In the genomic region with DNA sequence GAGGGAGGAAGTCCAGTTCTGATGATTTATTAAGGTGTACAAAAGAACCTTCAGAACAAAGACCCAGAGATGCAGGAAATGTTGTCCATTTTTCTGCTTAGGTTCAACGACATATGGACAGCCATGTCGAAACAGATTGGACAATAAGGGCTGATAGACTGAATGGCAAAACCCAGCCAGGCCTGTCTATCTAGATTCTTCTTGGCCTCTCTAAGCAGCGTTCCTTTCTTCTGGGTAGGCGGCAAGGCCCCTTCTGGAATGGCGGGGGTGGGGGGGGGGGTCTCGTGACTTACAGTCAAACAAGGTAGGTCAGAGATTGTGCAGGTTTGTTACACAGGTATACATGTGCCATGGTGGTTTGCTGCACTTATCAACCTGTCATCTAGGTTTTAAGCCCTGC, we compare ENCODE assay signal across 23 cellular contexts.
"Had no signal": no experiment of that assay in that cellular context is flagged by ENCODE, and none has a peak within 500 bp of the region (broad histone marks: within the 10 kb centered on the region; RNA-seq: fewer than 3 reads in every experiment).

No MANE protein-coding gene starts in this region.

- ATAC-seq: naive thymus-derived CD8-positive, alpha-beta T cell; natural killer cell treated with Interleukin-12 subunit alpha and Interleukin-12 subunit beta and Interleukin-15 and Interleukin-18, amount 100 ng/mL, for 72 hours; psoas muscle; right cardiac atrium; stimulated activated memory B cell treated with anti-CD40 and anti-IgM and Interleukin-4, amounts not matched to agents 10 μg/mL and 1 μg/mL and 100 μg/mL, for 72 hours; stimulated activated naive CD8-positive, alpha-beta T cell treated with anti-CD3 and anti-CD28 coated beads, Interleukin-15, amount 100 ng/mL, for 72 hours; stimulated activated naive CD8-positive, alpha-beta T cell treated with anti-CD3 and anti-CD28 coated beads, Interleukin-15, Interleukin-2, amounts not matched to agents 100 U/mL and 50 U/mL, for 24 hours; upper lobe of right lung had no signal

- H3K27ac Mint-ChIP-seq: naive B cell; naive thymus-derived CD8-positive, alpha-beta T cell; natural killer cell treated with Interleukin-12 subunit alpha and Interleukin-12 subunit beta and Interleukin-15 and Interleukin-18, amount 100 ng/mL, for 72 hours; neural progenitor cell; progenitor cell of endocrine pancreas; stimulated activated memory B cell treated with anti-CD40 and anti-IgM and Interleukin-4, amounts not matched to agents 10 μg/mL and 1 μg/mL and 100 μg/mL, for 72 hours; stimulated activated naive CD8-positive, alpha-beta T cell treated with anti-CD3 and anti-CD28 coated beads, Interleukin-15, amount 100 ng/mL, for 72 hours had no signal

- H3K36me3 Mint-ChIP-seq: naive B cell; naive thymus-derived CD8-positive, alpha-beta T cell; natural killer cell treated with Interleukin-12 subunit alpha and Interleukin-12 subunit beta and Interleukin-15 and Interleukin-18, amount 100 ng/mL, for 72 hours; neural progenitor cell; stimulated activated memory B cell treated with anti-CD40 and anti-IgM and Interleukin-4, amounts not matched to agents 10 μg/mL and 1 μg/mL and 100 μg/mL, for 72 hours had no signal

- H3K9me3 Mint-ChIP-seq: naive thymus-derived CD8-positive, alpha-beta T cell; natural killer cell treated with Interleukin-12 subunit alpha and Interleukin-12 subunit beta and Interleukin-15 and Interleukin-18, amount 100 ng/mL, for 72 hours; neural progenitor cell; stimulated activated memory B cell treated with anti-CD40 and anti-IgM and Interleukin-4, amounts not matched to agents 10 μg/mL and 1 μg/mL and 100 μg/mL, for 72 hours; stimulated activated naive CD8-positive, alpha-beta T cell treated with anti-CD3 and anti-CD28 coated beads, Interleukin-15, amount 100 ng/mL, for 72 hours had no signal

- DNase-seq: naive B cell; naive thymus-derived CD8-positive, alpha-beta T cell; occipital lobe; ovary; psoas muscle; right cardiac atrium; stimulated activated CD4-positive, alpha-beta T cell treated with anti-CD3 and anti-CD28 coated beads, Interleukin-12 subunit alpha, Interleukin-12 subunit beta, amount 100 ng/mL, for 4 hours; stimulated activated CD4-positive, alpha-beta T cell treated with anti-CD3 and anti-CD28 coated beads, Interleukin-1b, Interleukin-23, amount 100 ng/mL, for 48 hours; stimulated activated CD4-positive, alpha-beta T cell treated with anti-CD3 and anti-CD28 coated beads, Interleukin-4, amount 100 ng/mL, for 1 hour; stimulated activated CD4-positive, alpha-beta T cell treated with anti-CD3 and anti-CD28 coated beads, Interleukin-4, amount 100 ng/mL, for 4 hours; stimulated activated CD8-positive, alpha-beta memory T cell treated with anti-CD3 and anti-CD28 coated beads, Interleukin-4, amount 100 ng/mL, for 48 hours; stimulated activated naive CD4-positive, alpha-beta T cell; stimulated activated naive CD8-positive, alpha-beta T cell treated with anti-CD3 and anti-CD28 coated beads, Interleukin-15, amount 100 ng/mL, for 72 hours; stimulated activated naive CD8-positive, alpha-beta T cell treated with anti-CD3 and anti-CD28 coated beads, Interleukin-15, Interleukin-2, amounts not matched to agents 100 U/mL and 50 U/mL, for 24 hours; substantia nigra; testis; transverse colon; uterus had no signal

- H3K27me3 Mint-ChIP-seq: stimulated activated memory B cell treated with anti-CD40 and anti-IgM and Interleukin-4, amounts not matched to agents 10 μg/mL and 1 μg/mL and 100 μg/mL, for 72 hours; stimulated activated naive CD8-positive, alpha-beta T cell treated with anti-CD3 and anti-CD28 coated beads, Interleukin-15, amount 100 ng/mL, for 72 hours had no signal

- H3K4me1 Mint-ChIP-seq: naive B cell; naive thymus-derived CD8-positive, alpha-beta T cell; stimulated activated memory B cell treated with anti-CD40 and anti-IgM and Interleukin-4, amounts not matched to agents 10 μg/mL and 1 μg/mL and 100 μg/mL, for 72 hours; stimulated activated naive CD8-positive, alpha-beta T cell treated with anti-CD3 and anti-CD28 coated beads, Interleukin-15, amount 100 ng/mL, for 72 hours had no signal

- H3K4me3 Mint-ChIP-seq: naive B cell; naive thymus-derived CD8-positive, alpha-beta T cell; natural killer cell treated with Interleukin-12 subunit alpha and Interleukin-12 subunit beta and Interleukin-15 and Interleukin-18, amount 100 ng/mL, for 72 hours; neural progenitor cell; stimulated activated memory B cell treated with anti-CD40 and anti-IgM and Interleukin-4, amounts not matched to agents 10 μg/mL and 1 μg/mL and 100 μg/mL, for 72 hours; stimulated activated naive CD8-positive, alpha-beta T cell treated with anti-CD3 and anti-CD28 coated beads, Interleukin-15, amount 100 ng/mL, for 72 hours had no signal
